12 cellular contexts compared by ENCODE assay signal in genomic region chr11:123122341-123122740, GRCh38.
DNase-seq lines count a peak whose midpoint lies in the region; ATAC-seq and TF ChIP-seq lines count a peak whose summit lies in the region.
"Had no signal": no experiment of that assay in that cellular context is flagged by ENCODE, and none has a peak within 500 bp of the region (broad histone marks: within the 10 kb centered on the region; RNA-seq: fewer than 3 reads in every experiment).

No MANE protein-coding gene starts in this region.

- TF ChIP-seq EP300 in gastroesophageal sphincter (IDR thresholded peaks at IDR 0.05): no peak

- TF ChIP-seq CTCF in adrenal gland (IDR thresholded peaks at IDR 0.05): no peak
- no peak for TF ChIP-seq CTCF in gastroesophageal sphincter (IDR thresholded peaks at IDR 0.05)

- H3K27me3 ChIP-seq in adrenal gland: no peaks in the 10 kb centered on the region
- H3K27me3 ChIP-seq in gastroesophageal sphincter: no peaks in the 10 kb centered on the region
- no peaks in the 10 kb centered on the region for H3K27me3 ChIP-seq in rectal smooth muscle tissue (ENCODE audit: control insufficient read depth, insufficient read depth, low read length)
- H3K27me3 ChIP-seq: ovary had no signal

- H3K36me3 ChIP-seq in adrenal gland (replicated peaks in 1 of 2): no peaks in the 10 kb centered on the region
- no peaks in the 10 kb centered on the region for H3K36me3 ChIP-seq in gastroesophageal sphincter
- no peaks in the 10 kb centered on the region for H3K36me3 ChIP-seq in rectal smooth muscle tissue (ENCODE audit: control insufficient read depth, insufficient read depth, low read length)
- H3K36me3 ChIP-seq: ovary had no signal

- H3K4me3 ChIP-seq in adrenal gland (no peak overlapping the region), gastroesophageal sphincter (no peak overlapping the region), rectal smooth muscle tissue (ENCODE audit: low read length) (no peak overlapping the region)
- H3K4me3 ChIP-seq: ovary had no signal

- DNase-seq in EL (peak; percentile 37), adrenal gland (peak in 4 of 7 donors; percentile 41 to 83 (median 56)), 8988T (no peak), NCI-H1436 treated with DMSO at 0.1 percent for 48 hours (lab: John Stamatoyannopoulos, UW) (no peak), activated gamma-delta T cell (lab: John Stamatoyannopoulos, UW) (no peak)
- DNase-seq: activated naive CD8-positive, alpha-beta T cell treated with anti-CD3 and anti-CD28 coated beads, Interleukin-2, amount 10 ng/mL, durations not matched to agents 7 days and 5 days; CD4-positive, CD25-positive, alpha-beta regulatory T cell had no signal

- peaks cover 0 to 7% of the 10 kb centered on the region in 2 donors for H3K4me1 ChIP-seq in adrenal gland (replicated peaks in 1 of 2)
- peaks cover 0 to 40% (median 0%) of the 10 kb centered on the region in 3 donors for H3K4me1 ChIP-seq in gastroesophageal sphincter
- H3K4me1 ChIP-seq in rectal smooth muscle tissue (ENCODE audit: control insufficient read depth, insufficient read depth, low read length): no peaks in the 10 kb centered on the region

- ATAC-seq in gastroesophageal sphincter (peak; percentile 96), HG03095 (IDR thresholded peaks at IDR 0.05; ENCODE audit: unreplicated experiment) (no peak)

- intact Hi-C loops in adrenal gland (cut with DNase I): no loop called here

- H3K27ac ChIP-seq in adrenal gland (peak overlapping the region in 3 of 5 donors; percentile 7 to 60 (median 27)), gastroesophageal sphincter (peak overlapping the region; percentile 78 to 90 (median 80)), rectal smooth muscle tissue (ENCODE audit: low read depth, low read length) (peak overlapping the region; percentile 3)
- H3K27ac ChIP-seq: VCaP had no signal

- WGBS in adrenal gland, 4 donors: 41 to 55% (median 49%) methylated on average over 8 of the region's 8 CpGs
- WGBS in gastroesophageal sphincter (ENCODE audit: low coverage in 1 of 2), 2 donors: 24 to 49% methylated on average over 3 to 6 of the region's 8 CpGs

- TF ChIP-seq POLR2A in adrenal gland (IDR thresholded peaks at IDR 0.05): peak in 1 of 2 donors; percentile 9
- no peak for TF ChIP-seq POLR2A in gastroesophageal sphincter (IDR thresholded peaks at IDR 0.05)

- no peaks in the 10 kb centered on the region for H3K9me3 ChIP-seq in adrenal gland (replicated peaks in 1 of 3)
- no peaks in the 10 kb centered on the region for H3K9me3 ChIP-seq in gastroesophageal sphincter
- H3K9me3 ChIP-seq: ovary had no signal

- H3K9ac ChIP-seq in rectal smooth muscle tissue (ENCODE audit: low read length): no peak overlapping the region

Comparison
In these comparisons a context has a peak if more than half of its experiments do, and no peak if none do; other contexts are left out.
1. DNase-seq: peak in EL (single experiment) and adrenal gland (4 of 7); none in 8988T (single experiment), NCI-H1436 treated with DMSO at 0.1 percent for 48 hours (single experiment) and activated gamma-delta T cell (single experiment).
2. H3K27ac ChIP-seq: peak in every context shown above with its lines; median percentile 80 in gastroesophageal sphincter; 27 in adrenal gland; 3 in rectal smooth muscle tissue.